26 cellular contexts compared by ENCODE assay signal in genomic region chr13:21871302-21871862, GRCh38.
"Had no signal": no experiment of that assay in that cellular context is flagged by ENCODE, and none has a peak within 500 bp of the region (broad histone marks: within the 10 kb centered on the region; RNA-seq: fewer than 3 reads in every experiment).

No MANE protein-coding gene starts in this region.

- H3K27ac Mint-ChIP-seq: activated naive CD8-positive, alpha-beta T cell; activated T-helper 2 cell treated with anti-CD3 and anti-CD28 coated beads, Interferon-gamma antibody, Interleukin-2, Interleukin-4, amounts not matched to agents 10 μg/mL and 5 μg/mL and 100 μg/mL, durations not matched to agents 14 hours and 24 hours and 36 hours; endodermal cell; memory B cell; nephron progenitor cell; T-cell; T-helper 2 cell treated with Interferon-gamma antibody and Interleukin-4, amounts not matched to agents 5 μg/mL and 100 μg/mL, for 36 hours had no signal

- H3K36me3 ChIP-seq: adrenal gland, ascending aorta, heart right ventricle, sigmoid colon, WERI-Rb-1 had no signal

- ATAC-seq: activated T-cell treated with anti-CD3 and anti-CD28 coated beads, Interleukin-2, amount 50 U/mL, for 4 hours; left ventricle myocardium superior; T-cell had no signal

- FAIRE-seq: colon, kidney, TTC549 had no signal

- H3K27me3 ChIP-seq: adrenal gland, ascending aorta, heart right ventricle, sigmoid colon had no signal

- H3K4me3 Mint-ChIP-seq: activated naive CD8-positive, alpha-beta T cell; activated T-cell treated with anti-CD3 and anti-CD28 coated beads, Interleukin-2, amount 50 U/mL, for 4 hours; central memory CD8-positive, alpha-beta T cell; endodermal cell; memory B cell; nephron progenitor cell; T-cell; T-helper 2 cell treated with Interferon-gamma antibody and Interleukin-4, amounts not matched to agents 5 μg/mL and 100 μg/mL, for 36 hours had no signal

- H3K4me3 ChIP-seq: adrenal gland, ascending aorta, dorsolateral prefrontal cortex, heart right ventricle, sigmoid colon had no signal

- H3K9me3 ChIP-seq: adrenal gland, ascending aorta, heart right ventricle, sigmoid colon had no signal

- H3K27ac ChIP-seq: adrenal gland, ascending aorta, dorsolateral prefrontal cortex, heart right ventricle, sigmoid colon, WERI-Rb-1 had no signal

- H3K4me1 Mint-ChIP-seq: central memory CD8-positive, alpha-beta T cell; memory B cell; nephron progenitor cell; T-cell had no signal

- H3K9me3 Mint-ChIP-seq: activated T-cell treated with anti-CD3 and anti-CD28 coated beads, Interleukin-2, amount 50 U/mL, for 4 hours; activated T-helper 2 cell treated with anti-CD3 and anti-CD28 coated beads, Interferon-gamma antibody, Interleukin-2, Interleukin-4, amounts not matched to agents 10 μg/mL and 5 μg/mL and 100 μg/mL, durations not matched to agents 14 hours and 24 hours and 36 hours; central memory CD8-positive, alpha-beta T cell; endodermal cell; memory B cell; T-cell; T-helper 2 cell treated with Interferon-gamma antibody and Interleukin-4, amounts not matched to agents 5 μg/mL and 100 μg/mL, for 36 hours had no signal

- H3K36me3 Mint-ChIP-seq: activated naive CD8-positive, alpha-beta T cell; memory B cell; T-cell had no signal

- DNase-seq: activated CD4-positive, CD25-positive, alpha-beta regulatory T cell treated with anti-CD3 and anti-CD28 coated beads, Interleukin-2, amount 50 U/mL, for 72 hours; activated CD8-positive, alpha-beta memory T cell treated with anti-CD3 and anti-CD28 coated beads for 24 hours; activated CD8-positive, alpha-beta memory T cell treated with anti-CD3 and anti-CD28 coated beads, Interleukin-2, amount 50 U/mL, for 48 hours; activated naive CD4-positive, alpha-beta T cell; activated T-cell treated with anti-CD3 and anti-CD28 coated beads, Interleukin-2, amount 50 U/mL, for 4 hours; adrenal gland; dorsolateral prefrontal cortex; endodermal cell; heart right ventricle; kidney; left ventricle myocardium superior; nephron progenitor cell; nucleus accumbens; sigmoid colon; stimulated activated CD4-positive, alpha-beta T cell treated with anti-CD3 and anti-CD28 coated beads, Interleukin-4, amount 100 ng/mL, for 1 hour; stimulated activated naive CD4-positive, alpha-beta T cell; T-cell; WERI-Rb-1 had no signal

- H3K4me1 ChIP-seq: adrenal gland, ascending aorta, heart right ventricle, sigmoid colon had no signal
